ENCODE assay signal across 19 cellular contexts in the genomic region with DNA sequence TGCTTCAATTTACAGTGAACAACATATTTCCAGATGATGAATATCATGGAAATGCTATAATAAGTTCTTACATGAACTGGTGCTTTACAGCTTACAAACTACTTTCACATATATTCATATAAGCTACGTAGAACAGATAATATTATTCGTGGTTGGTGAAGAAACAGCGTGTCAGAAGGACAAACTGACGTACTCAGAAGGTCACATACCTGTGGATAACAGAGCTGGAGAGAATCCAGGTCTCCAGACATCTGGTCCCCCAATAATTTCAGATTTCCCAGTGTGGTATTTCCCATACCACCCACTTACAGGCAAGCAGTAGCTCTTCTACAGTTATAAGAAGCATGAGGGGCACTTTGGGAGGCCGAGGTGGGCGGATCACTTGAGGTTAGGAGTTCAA.
"Had no signal": no experiment of that assay in that cellular context is flagged by ENCODE, and none has a peak within 500 bp of the region (broad histone marks: within the 10 kb centered on the region; RNA-seq: fewer than 3 reads in every experiment).

No MANE protein-coding gene starts in this region.

- H3K9ac ChIP-seq: parathyroid adenoma had no signal

- DNase-seq: cortex of kidney; dorsolateral prefrontal cortex; effector CD8-positive, alpha-beta T cell; immature natural killer cell; kidney; left colon; natural killer cell; occipital lobe; spleen; stimulated activated CD4-positive, alpha-beta T cell treated with anti-CD3 and anti-CD28 coated beads, Interleukin-15, amount 100 ng/mL, for 24 hours; stimulated activated CD4-positive, alpha-beta T cell treated with anti-CD3 and anti-CD28 coated beads, Interleukin-1b, Interleukin-23, amount 100 ng/mL, for 48 hours; stimulated activated CD4-positive, alpha-beta T cell treated with anti-CD3 and anti-CD28 coated beads, Interleukin-4, amount 100 ng/mL, for 24 hours; tibial artery; upper lobe of left lung; uterus had no signal

- H3K4me3 Mint-ChIP-seq: immature natural killer cell; natural killer cell; stimulated activated memory B cell treated with anti-CD40 and anti-IgM and Interleukin-4, amounts not matched to agents 10 μg/mL and 1 μg/mL and 100 μg/mL, for 72 hours; stimulated activated naive CD8-positive, alpha-beta T cell treated with anti-CD3 and anti-CD28 coated beads, Interleukin-15, Interleukin-2, amounts not matched to agents 100 ng/mL and 50 ng/mL, for 24 hours had no signal

- H3K27ac ChIP-seq: parathyroid adenoma, upper lobe of left lung had no signal

- H2AFZ ChIP-seq: parathyroid adenoma had no signal

- H3K9me3 Mint-ChIP-seq: immature natural killer cell; natural killer cell; stimulated activated memory B cell treated with anti-CD40 and anti-IgM and Interleukin-4, amounts not matched to agents 10 μg/mL and 1 μg/mL and 100 μg/mL, for 72 hours; stimulated activated naive CD8-positive, alpha-beta T cell treated with anti-CD3 and anti-CD28 coated beads, Interleukin-15, Interleukin-2, amounts not matched to agents 100 ng/mL and 50 ng/mL, for 24 hours had no signal

- H3K27me3 Mint-ChIP-seq: stimulated activated naive CD8-positive, alpha-beta T cell treated with anti-CD3 and anti-CD28 coated beads, Interleukin-15, Interleukin-2, amounts not matched to agents 100 ng/mL and 50 ng/mL, for 24 hours had no signal

- H3K36me3 ChIP-seq: prostate gland, tibial artery, upper lobe of left lung, uterus had no signal

- H3K36me3 Mint-ChIP-seq: natural killer cell; stimulated activated memory B cell treated with anti-CD40 and anti-IgM and Interleukin-4, amounts not matched to agents 10 μg/mL and 1 μg/mL and 100 μg/mL, for 72 hours had no signal

- H3K4me1 ChIP-seq: parathyroid adenoma, prostate gland, uterus had no signal

- H3K4me3 ChIP-seq: dorsolateral prefrontal cortex, prostate gland, spleen, tibial artery, upper lobe of left lung, uterus had no signal

- H3K27me3 ChIP-seq: dorsolateral prefrontal cortex, spleen, tibial artery, upper lobe of left lung, uterus had no signal

- ATAC-seq: left colon; natural killer cell; stimulated activated memory B cell treated with anti-CD40 and anti-IgM and Interleukin-4, amounts not matched to agents 10 μg/mL and 1 μg/mL and 100 μg/mL, for 72 hours had no signal

- H3K9me3 ChIP-seq: prostate gland, spleen, tibial artery, upper lobe of left lung, uterus had no signal

- H3K27ac Mint-ChIP-seq: immature natural killer cell; natural killer cell; stimulated activated memory B cell treated with anti-CD40 and anti-IgM and Interleukin-4, amounts not matched to agents 10 μg/mL and 1 μg/mL and 100 μg/mL, for 72 hours; stimulated activated naive CD8-positive, alpha-beta T cell treated with anti-CD3 and anti-CD28 coated beads, Interleukin-15, Interleukin-2, amounts not matched to agents 100 ng/mL and 50 ng/mL, for 24 hours had no signal

- H3K79me2 ChIP-seq: parathyroid adenoma had no signal

- H3K4me1 Mint-ChIP-seq: immature natural killer cell had no signal
